Comparison of ENCODE assay signal across 8 cellular contexts in the genomic region with DNA sequence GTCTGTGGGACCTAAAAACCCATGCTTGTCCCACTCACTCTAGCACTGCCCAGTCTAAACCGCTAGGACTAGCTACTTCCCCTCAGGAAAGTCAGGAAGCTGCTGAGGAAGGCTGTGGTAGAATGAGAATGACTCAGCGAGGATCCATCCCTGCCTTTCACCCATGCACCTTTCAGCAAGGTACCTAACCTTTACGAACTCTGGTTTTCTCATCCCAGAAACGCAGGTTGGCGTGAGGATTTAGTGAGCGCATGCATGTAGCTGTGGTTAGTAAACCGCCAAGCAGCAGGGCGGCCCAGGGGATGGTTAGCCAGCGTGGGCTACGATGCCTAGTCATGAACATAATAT. TPM values are rescaled to one million over a fixed set of nuclear protein-coding genes. Genes with fewer than 3 reads are reported as not detected.
DNase-seq lines count a peak whose midpoint lies in the region; ATAC-seq and TF ChIP-seq lines count a peak whose summit lies in the region.

No MANE protein-coding gene starts in this region.

- H3K36me3 ChIP-seq in MM.1S (replicated peaks; ENCODE audit: insufficient read depth, low read length) = no peaks in the 10 kb centered on the region
- no peaks in the 10 kb centered on the region for H3K36me3 ChIP-seq in cardiac muscle cell
- no peaks in the 10 kb centered on the region for H3K36me3 ChIP-seq in psoas muscle (ENCODE audit: insufficient read depth in 1 of 2, low read depth in 1 of 2)

- H3K4me2 ChIP-seq in MM.1S (ENCODE audit: low read depth, low read length) = peak overlapping the region; percentile 74

- H3K79me2 ChIP-seq in MM.1S (ENCODE audit: low read length) = peaks cover 37% of the 10 kb centered on the region

- peak overlapping the region; percentile 91 for H3K27ac Mint-ChIP-seq in activated T-cell treated with anti-CD3 and anti-CD28 coated beads, Interleukin-2, amount 50 U/mL, for 72 hours

- intact Hi-C loops in psoas muscle (cut with DNase I) = loop anchor here in 1 of 2 donors (5.0 kb wide), 1 partner anchor 93 kb away; no protein-coding TSS in a partner anchor

- DNase-seq in AG04450 (ENCODE audit: low read depth, low spot score) = no peak
- no peak for DNase-seq in MM.1S
- DNase-seq in activated T-cell treated with anti-CD3 and anti-CD28 coated beads, Interleukin-2, amount 50 U/mL, for 72 hours = peak; percentile 45 to 56
- peak; percentile 7 to 55 for DNase-seq in cardiac muscle cell (ENCODE audit: low read depth in 1 of 2, low spot score in 1 of 2)
- no peak for DNase-seq in psoas muscle
- DNase-seq in NOMO-1 treated with DMSO at 0.1 percent for 48 hours (lab: John Stamatoyannopoulos, UW; ENCODE audit: unreplicated experiment) = no peak

- peaks cover 10% of the 10 kb centered on the region for H3F3A ChIP-seq in MM.1S (ENCODE audit: insufficient read depth, low read length)

- H3K27me3 Mint-ChIP-seq in activated T-cell treated with anti-CD3 and anti-CD28 coated beads, Interleukin-2, amount 50 U/mL, for 72 hours (ENCODE audit: low read depth) = no peaks in the 10 kb centered on the region

- no peaks in the 10 kb centered on the region for H4K20me1 ChIP-seq in MM.1S (ENCODE audit: insufficient read depth, low read length)

- CTCF ChIA-PET in AG04450 (lab: Charles Lee) = interaction anchor here (0.6 to 2.8 kb wide), 35 partner anchors 8 to 512 kb away, joined by 3 to 28 read pairs (median 7); partner anchors contain the start of genes CCT6B, RAD51D, RFFL and ZNF830

- H3K9me3 ChIP-seq in AG04450 (ENCODE audit: control insufficient read depth, insufficient read depth, low read length) (no peaks in the 10 kb centered on the region), MM.1S (replicated peaks; ENCODE audit: insufficient read depth, low read length) (no peaks in the 10 kb centered on the region), cardiac muscle cell (ENCODE audit: low read depth) (no peaks in the 10 kb centered on the region), psoas muscle (no peaks in the 10 kb centered on the region)

- H3K4me3 ChIP-seq in AG04450 (ENCODE audit: low read depth, low read length) (no peak overlapping the region), MM.1S (ENCODE audit: low read length) (peak overlapping the region; percentile 44), cardiac muscle cell (no peak overlapping the region), psoas muscle (peak overlapping the region; percentile 98)

- no peaks in the 10 kb centered on the region for H3K27me3 ChIP-seq in AG04450 (ENCODE audit: control insufficient read depth, insufficient read depth, low read length)
- no peaks in the 10 kb centered on the region for H3K27me3 ChIP-seq in MM.1S (replicated peaks; ENCODE audit: insufficient read depth, low read length)
- no peaks in the 10 kb centered on the region for H3K27me3 ChIP-seq in cardiac muscle cell
- H3K27me3 ChIP-seq in psoas muscle (ENCODE audit: insufficient read depth in 3 of 3, low read length in 2 of 3) = no peaks in the 10 kb centered on the region

- peak overlapping the region; percentile 82 to 91 for H3K4me3 Mint-ChIP-seq in activated T-cell treated with anti-CD3 and anti-CD28 coated beads, Interleukin-2, amount 50 U/mL, for 72 hours

- H3K9ac ChIP-seq in MM.1S (ENCODE audit: low read length) = peak overlapping the region; percentile 39; the same call in 1 of the 2 replicates

- H2AFZ ChIP-seq in MM.1S (ENCODE audit: low read length) = peak overlapping the region; percentile 70

- H3K4me1 Mint-ChIP-seq in activated T-cell treated with anti-CD3 and anti-CD28 coated beads, Interleukin-2, amount 50 U/mL, for 72 hours (ENCODE audit: low read depth) = peaks cover 52% of the 10 kb centered on the region

- POLR2A ChIA-PET in AG04450 (lab: Yijun Ruan, JAX) = interaction anchor here (0.5 to 1.4 kb wide), 5 partner anchors 14 to 67 kb away, joined by 3 to 5 read pairs (median 4); partner anchors contain the start of gene RFFL

- H3K4me1 ChIP-seq in MM.1S (ENCODE audit: low read length) = peaks cover 16% of the 10 kb centered on the region
- H3K4me1 ChIP-seq in cardiac muscle cell (ENCODE audit: low read depth) = peaks cover 8% of the 10 kb centered on the region
- H3K4me1 ChIP-seq in psoas muscle = peaks cover 11% of the 10 kb centered on the region

- H3K9me2 ChIP-seq in MM.1S (replicated peaks; ENCODE audit: insufficient read depth, low read length) = no peaks in the 10 kb centered on the region

- ATAC-seq in GM19467 (IDR thresholded peaks at IDR 0.05; ENCODE audit: unreplicated experiment) (peak; percentile 3), psoas muscle (peak; percentile 16 to 41 (median 18)), HG02852 (IDR thresholded peaks at IDR 0.05; ENCODE audit: unreplicated experiment) (no peak)
- ATAC-seq in activated T-cell treated with anti-CD3 and anti-CD28 coated beads, Interleukin-2, amount 50 U/mL, for 72 hours (replicated peaks in 1 of 2) = no peak

- WGBS in psoas muscle, 3 donors = 73 to 83% (median 79%) methylated on average over 10 of the region's 10 CpGs

- peaks cover 2 to 4% of the 10 kb centered on the region in 2 donors for H3K36me3 Mint-ChIP-seq in activated T-cell treated with anti-CD3 and anti-CD28 coated beads, Interleukin-2, amount 50 U/mL, for 72 hours (ENCODE audit: insufficient read depth in 2 of 2)

- H3K9me3 Mint-ChIP-seq in activated T-cell treated with anti-CD3 and anti-CD28 coated beads, Interleukin-2, amount 50 U/mL, for 72 hours = no peaks in the 10 kb centered on the region

- H3K27ac ChIP-seq in AG04450 (ENCODE audit: low read depth, low read length) = peak overlapping the region; percentile 31
- peak overlapping the region; percentile 25; the same call in 1 of the 2 replicates for H3K27ac ChIP-seq in MM.1S (ENCODE audit: low read length)
- H3K27ac ChIP-seq in cardiac muscle cell = no peak overlapping the region
- peak overlapping the region; percentile 47 for H3K27ac ChIP-seq in psoas muscle

- TF ChIP-seq CTCF in AG04450 (IDR thresholded peaks at IDR 0.05; ENCODE audit: low read depth, low read length) = no peak
- TF ChIP-seq CTCF in MM.1S (IDR thresholded peaks at IDR 0.05; ENCODE audit: low read length) = no peak
- no peak for TF ChIP-seq CTCF in cardiac muscle cell (IDR thresholded peaks at IDR 0.05; ENCODE audit: low read depth, low read length)
- no peak for TF ChIP-seq CTCF in psoas muscle (IDR thresholded peaks at IDR 0.05)

RNA-seq across cellular contexts. Expression of gene RFFL, which starts 26.3 kb away (rescaled TPM):
- polyA plus RNA-seq in AG04450 (2011; rRNA removed) = 11.0 and 14.4 TPM in 2 replicates
- 46.9 and 71.1 TPM in 2 replicates for polyA minus RNA-seq in AG04450 (2011; rRNA and poly(A)+ RNA removed)
- 10 to 100 TPM; 47.7 to 50.0 TPM for total RNA-seq in activated T-cell treated with anti-CD3 and anti-CD28 coated beads, Interleukin-2, amount 50 U/mL, for 72 hours
- total RNA-seq in cardiac muscle cell = 8.6 and 22.3 TPM in 2 replicates
- polyA plus RNA-seq in cardiac muscle cell = 3.7 and 4.9 TPM in 2 replicates
- 10 to 100 TPM; 23.6 to 39.5 (median 31.1) TPM for total RNA-seq in psoas muscle
- 10 to 100 TPM in 1 of 3 donors, 1 to 10 TPM in 2; 7.0 to 19.1 (median 8.6) TPM for polyA plus RNA-seq in psoas muscle

RNA-seq across cellular contexts. Expression of gene RAD51D, which starts 29.8 kb away (rescaled TPM):
- polyA plus RNA-seq in AG04450 (2011; rRNA removed) = 14.3 and 15.1 TPM in 2 replicates
- 15.9 and 18.3 TPM in 2 replicates for polyA minus RNA-seq in AG04450 (2011; rRNA and poly(A)+ RNA removed)
- total RNA-seq in activated T-cell treated with anti-CD3 and anti-CD28 coated beads, Interleukin-2, amount 50 U/mL, for 72 hours = 10 to 100 TPM; 35.3 to 44.5 TPM
- 4.9 and 5.8 TPM in 2 replicates for total RNA-seq in cardiac muscle cell
- 14.0 and 15.1 TPM in 2 replicates for polyA plus RNA-seq in cardiac muscle cell
- total RNA-seq in psoas muscle = 1 to 10 TPM; 4.0 to 6.2 (median 6.0) TPM
- polyA plus RNA-seq in psoas muscle = 1 to 10 TPM; 3.6 to 5.4 (median 3.9) TPM

RNA-seq across cellular contexts. Expression of gene FNDC8, which starts 31.6 kb away (rescaled TPM):
- polyA plus RNA-seq in AG04450 (2011; rRNA removed) (0.09 TPM in 1 of 2 replicates, not detected in the other), cardiac muscle cell (0.27 TPM in 1 of 2 replicates, not detected in the other), psoas muscle (not detected)
- not detected in 2 replicates for polyA minus RNA-seq in AG04450 (2011; rRNA and poly(A)+ RNA removed)
- not detected for total RNA-seq in activated T-cell treated with anti-CD3 and anti-CD28 coated beads, Interleukin-2, amount 50 U/mL, for 72 hours
- total RNA-seq in cardiac muscle cell (not detected in 2 replicates), psoas muscle (not detected)

RNA-seq across cellular contexts. Expression of gene NLE1, which starts 52.3 kb away (rescaled TPM):
- polyA plus RNA-seq in AG04450 (2011; rRNA removed) = 10.5 and 14.0 TPM in 2 replicates
- polyA minus RNA-seq in AG04450 (2011; rRNA and poly(A)+ RNA removed) = 17.1 and 18.3 TPM in 2 replicates
- total RNA-seq in activated T-cell treated with anti-CD3 and anti-CD28 coated beads, Interleukin-2, amount 50 U/mL, for 72 hours = 10 to 100 TPM; 24.3 to 31.4 TPM
- total RNA-seq in cardiac muscle cell = 19.9 and 20.9 TPM in 2 replicates
- 11.4 and 12.0 TPM in 2 replicates for polyA plus RNA-seq in cardiac muscle cell
- total RNA-seq in psoas muscle = 10 to 100 TPM in 2 of 4 donors, 1 to 10 TPM in 2; 9.8 to 11.9 (median 10.2) TPM
- 10 to 100 TPM in 2 of 3 donors, 1 to 10 TPM in 1; 9.1 to 15.6 (median 10.6) TPM for polyA plus RNA-seq in psoas muscle

RNA-seq across cellular contexts. Expression of gene UNC45B, which starts 57.8 kb away (rescaled TPM):
- polyA plus RNA-seq in AG04450 (2011; rRNA removed) (not detected in 2 replicates), cardiac muscle cell (174 and 197 TPM in 2 replicates), psoas muscle (10 to 100 TPM in 2 of 3 donors, 1 to 10 TPM in 1; 6.2 to 33.6 (median 33.1) TPM)
- polyA minus RNA-seq in AG04450 (2011; rRNA and poly(A)+ RNA removed) = not detected in 2 replicates
- total RNA-seq in activated T-cell treated with anti-CD3 and anti-CD28 coated beads, Interleukin-2, amount 50 U/mL, for 72 hours = under 1 TPM; 0.05 to 0.07 TPM
- total RNA-seq in cardiac muscle cell (238 and 241 TPM in 2 replicates), psoas muscle (100 to 1,000 TPM; 109 to 395 (median 175) TPM)

Comparison
In these comparisons a context has a peak if more than half of its experiments do, and no peak if none do; other contexts are left out.
1. DNase-seq: peak in activated T-cell treated with anti-CD3 and anti-CD28 coated beads, Interleukin-2, amount 50 U/mL, for 72 hours (2 of 2) and cardiac muscle cell (2 of 2); none in AG04450 (single experiment), MM.1S (single experiment), psoas muscle (0 of 2) and NOMO-1 treated with DMSO at 0.1 percent for 48 hours (single experiment).
2. H3K4me3 ChIP-seq: peak in MM.1S (single experiment) and psoas muscle (single experiment); none in AG04450 (single experiment) and cardiac muscle cell (single experiment).
3. ATAC-seq: peak in GM19467 (single experiment) and psoas muscle (4 of 4); none in activated T-cell treated with anti-CD3 and anti-CD28 coated beads, Interleukin-2, amount 50 U/mL, for 72 hours (0 of 2) and HG02852 (single experiment).